Comparison of ENCODE assay signal across 19 cellular contexts in genomic region chr1:1534401-1535145, GRCh38. TPM values are rescaled to one million over a fixed set of nuclear protein-coding genes. Genes with fewer than 3 reads are reported as not detected.
"Had no signal": no experiment of that assay in that cellular context is flagged by ENCODE, and none has a peak within 500 bp of the region (broad histone marks: within the 10 kb centered on the region; RNA-seq: fewer than 3 reads in every experiment).

No MANE protein-coding gene starts in this region.

- DNase-seq: cortex of kidney; dorsolateral prefrontal cortex; effector CD8-positive, alpha-beta T cell; heart left ventricle; hippocampal formation; kidney glomerular epithelial cell; mucosa of descending colon; naive thymus-derived CD8-positive, alpha-beta T cell; sigmoid colon; stimulated activated CD4-positive, alpha-beta T cell treated with anti-CD3 and anti-CD28 coated beads, Interleukin-2, amount 100 ng/mL, for 24 hours; stimulated activated CD4-positive, alpha-beta T cell treated with anti-CD3 and anti-CD28 coated beads, Interleukin-4, amount 100 ng/mL, for 4 hours; stimulated activated naive CD4-positive, alpha-beta T cell; thyroid gland had no signal

- FAIRE-seq: frontal cortex, islet of Langerhans, urothelium cell line had no signal

- H3K27ac ChIP-seq: dorsolateral prefrontal cortex, neutrophil, sigmoid colon, skin epidermis, suprapubic skin, thyroid gland had no signal

- ATAC-seq: naive thymus-derived CD8-positive, alpha-beta T cell had no signal

- H3K4me3 ChIP-seq: dorsolateral prefrontal cortex, heart left ventricle, mucosa of descending colon, sigmoid colon, skin epidermis, suprapubic skin, thyroid gland had no signal

- H3K27me3 ChIP-seq: dorsolateral prefrontal cortex, heart left ventricle, sigmoid colon, suprapubic skin, thyroid gland had no signal

- H3K9me3 ChIP-seq: neutrophil, thyroid gland had no signal

RNA-seq across cellular contexts. Expression of gene TMEM240, which starts 5.9 kb away (rescaled TPM):
- polyA plus RNA-seq: naive thymus-derived CD8-positive, alpha-beta T cell had no signal
